In the genomic region with DNA sequence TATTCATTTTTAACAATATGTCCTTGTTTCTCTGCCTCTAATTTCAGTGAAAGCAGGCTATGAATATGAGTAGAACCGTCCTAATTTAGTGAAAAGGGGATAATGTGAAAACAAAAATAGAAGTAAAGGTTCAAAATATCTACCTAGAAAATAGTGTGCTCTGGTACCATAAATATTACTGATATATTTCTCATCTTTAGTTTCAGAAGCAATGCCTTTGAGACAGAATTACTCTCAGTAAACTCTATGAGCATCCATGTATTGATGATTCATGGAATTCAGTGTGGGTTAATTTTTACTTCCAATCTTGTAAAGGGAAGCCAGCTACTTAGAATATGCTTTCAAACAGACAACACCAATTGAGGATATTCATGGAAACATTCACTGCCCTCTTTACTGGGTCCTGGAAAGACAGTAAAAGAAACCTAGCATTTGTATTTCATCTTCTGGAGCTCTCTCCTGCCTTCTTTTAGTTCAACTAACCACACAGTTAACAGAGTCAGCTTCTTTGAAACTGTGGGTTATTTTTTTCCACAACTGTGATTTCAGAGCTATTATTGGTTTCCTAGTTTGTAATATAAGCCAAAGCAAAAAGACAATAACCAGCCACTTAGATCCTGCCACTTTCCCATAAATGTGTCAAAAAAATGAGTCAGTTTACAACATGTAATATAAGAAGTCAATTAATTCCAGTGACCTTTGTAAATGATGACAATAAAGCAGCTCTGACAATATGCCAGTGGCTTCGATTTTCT, we compare ENCODE assay signal across 8 cellular contexts. TPM values are rescaled to one million over a fixed set of nuclear protein-coding genes. Genes with fewer than 3 reads are reported as not detected.
DNase-seq lines count a peak whose midpoint lies in the region; ATAC-seq lines count a peak whose summit lies in the region.

No MANE protein-coding gene starts in this region.

- ATAC-seq in GM18868 (IDR thresholded peaks at IDR 0.05; ENCODE audit: unreplicated experiment): peak; percentile 33
- ATAC-seq in HG02642 (IDR thresholded peaks at IDR 0.05; ENCODE audit: poor library complexity, unreplicated experiment): peak; percentile 65

- H4K20me1 ChIP-seq in Karpas-422 (ENCODE audit: insufficient read depth, low read depth, low read length): no peaks in the 10 kb centered on the region

- no peaks in the 10 kb centered on the region for H3K9me2 ChIP-seq in Karpas-422 (replicated peaks; ENCODE audit: insufficient read depth, low read length)

- peak overlapping the region; percentile 63 for H3K4me3 ChIP-seq in SJCRH30
- peak overlapping the region; percentile 2 to 4 for H3K4me3 ChIP-seq in mucosa of rectum (ENCODE audit: low read length in 2 of 2)
- no peak overlapping the region for H3K4me3 ChIP-seq in Karpas-422 (ENCODE audit: low read length)

- H3K4me2 ChIP-seq in Karpas-422 (ENCODE audit: low read depth, low read length, poor library complexity, severe bottlenecking): no peak overlapping the region

- DNase-seq in SJCRH30 (peak in 1 of 2 experiments; percentile 28), NCI-H1048 (lab: John Stamatoyannopoulos, UW) (no peak), Karpas-422 (no peak), NCI-H1436 (lab: John Stamatoyannopoulos, UW) (no peak)
- DNase-seq in stimulated activated CD4-positive, alpha-beta T cell treated with anti-CD3 and anti-CD28 coated beads, Interleukin-1b, Interleukin-23, amount 100 ng/mL, for 48 hours: no peak

- H3K79me2 ChIP-seq in Karpas-422 (ENCODE audit: low read length): no peaks in the 10 kb centered on the region

- no peaks in the 10 kb centered on the region for H3K9me3 ChIP-seq in SJCRH30 (replicated peaks)
- H3K9me3 ChIP-seq in mucosa of rectum (ENCODE audit: control insufficient read depth in 2 of 2, low read length in 2 of 2): no peaks in the 10 kb centered on the region
- no peaks in the 10 kb centered on the region for H3K9me3 ChIP-seq in Karpas-422 (ENCODE audit: low read length)

- 0 out of 2 replicates have a peak, but pooled peaks cover 3% of the 10 kb centered on the region for H3K36me3 ChIP-seq in SJCRH30
- no peaks in the 10 kb centered on the region for H3K36me3 ChIP-seq in mucosa of rectum (ENCODE audit: control insufficient read depth in 2 of 2, insufficient read depth in 2 of 2, low read length in 2 of 2)
- H3K36me3 ChIP-seq in Karpas-422 (ENCODE audit: insufficient read depth, low read length): no peaks in the 10 kb centered on the region

- H3K27ac ChIP-seq in SJCRH30 (peak overlapping the region; percentile 49), mucosa of rectum (ENCODE audit: low read depth in 2 of 2, low read length in 2 of 2) (no peak overlapping the region), Karpas-422 (ENCODE audit: low read length) (no peak overlapping the region)

- H3K27me3 ChIP-seq in SJCRH30 (no peaks in the 10 kb centered on the region), mucosa of rectum (ENCODE audit: control insufficient read depth in 2 of 2, insufficient read depth in 2 of 2, low read length in 2 of 2) (no peaks in the 10 kb centered on the region), Karpas-422 (ENCODE audit: low read length) (no peaks in the 10 kb centered on the region)

- H2AFZ ChIP-seq in Karpas-422 (ENCODE audit: low read length): no peak overlapping the region

- no peak overlapping the region for H3K9ac ChIP-seq in mucosa of rectum (ENCODE audit: low read depth in 1 of 2, low read length in 2 of 2)
- H3K9ac ChIP-seq in Karpas-422 (ENCODE audit: low read length): no peak overlapping the region

- H3K4me1 ChIP-seq in SJCRH30 (peaks cover 8% of the 10 kb centered on the region), mucosa of rectum (ENCODE audit: control insufficient read depth in 2 of 2, insufficient read depth in 2 of 2, low read length in 2 of 2) (no peaks in the 10 kb centered on the region), Karpas-422 (ENCODE audit: low read length) (no peaks in the 10 kb centered on the region)

RNA-seq across cellular contexts. Expression of gene LRRN3, which starts 1.7 kb away (rescaled TPM):
- total RNA-seq in SJCRH30 (2014; rRNA removed; shearing (Covaris generic)): 16.5 and 19.3 TPM in 2 replicates
- not detected in 2 replicates for total RNA-seq in Karpas-422 (2014; rRNA removed; shearing (Covaris generic); ENCODE audit: low replicate concordance)

Comparison
In these comparisons a context has a peak if more than half of its experiments do, and no peak if none do; other contexts are left out.
1. RNA of gene LRRN3, which starts 1.7 kb away (total RNA-seq): 16.5 to 19.3 TPM in SJCRH30; not detected in Karpas-422; every median in the first group is over 10 times any median in the second.